In genomic region chr17:58325976-58326468, GRCh38 we compare ENCODE assay signal across 13 cellular contexts. TPM values are rescaled to one million over a fixed set of nuclear protein-coding genes. Genes with fewer than 3 reads are reported as not detected.
A peak's percentile ranks its signal among the peaks of the same experiment; 100 is the strongest.
DNase-seq lines count a peak whose midpoint lies in the region; ATAC-seq, FAIRE-seq and TF ChIP-seq lines count a peak whose summit lies in the region.
"Had no signal": no experiment of that assay in that cellular context is flagged by ENCODE, and none has a peak within 500 bp of the region (broad histone marks: within the 10 kb centered on the region; RNA-seq: fewer than 3 reads in every experiment).

No MANE protein-coding gene starts in this region.

- WGBS in right cardiac atrium, result 74% methylated on average over 11 of the region's 11 CpGs

- no peaks in the 10 kb centered on the region for H3K36me3 ChIP-seq in lower lobe of right lung
- H3K36me3 ChIP-seq: thoracic aorta had no signal

- no peaks in the 10 kb centered on the region for H3K4me1 ChIP-seq in right cardiac atrium (ENCODE audit: control insufficient read depth, insufficient read depth, low read length)
- peaks cover 21% of the 10 kb centered on the region for H3K4me1 ChIP-seq in lower lobe of right lung

- intact Hi-C loops in Right ventricle myocardium superior (cut with DNase I), result no loop called here
- intact Hi-C loops in right cardiac atrium (cut with DNase I), result no loop called here
- intact Hi-C loops in lower lobe of right lung (cut with DNase I), result no loop called here

- TF ChIP-seq CTCF in lower lobe of right lung (IDR thresholded peaks at IDR 0.05), result no peak

- no peaks in the 10 kb centered on the region for H3K27me3 ChIP-seq in right cardiac atrium (ENCODE audit: control insufficient read depth, insufficient read depth)
- no peaks in the 10 kb centered on the region for H3K27me3 ChIP-seq in lower lobe of right lung (ENCODE audit: low read depth)

- DNase-seq in Right ventricle myocardium superior, result peak; percentile 27
- DNase-seq in right cardiac atrium, result no peak
- DNase-seq in NOMO-1 (lab: John Stamatoyannopoulos, UW; ENCODE audit: unreplicated experiment in 2 of 2), result peak; percentile 65 to 70
- DNase-seq in stimulated activated naive CD8-positive, alpha-beta T cell treated with anti-CD3 and anti-CD28 coated beads, Interleukin-15, amount 100 ng/mL, for 72 hours, result peak; percentile 47 to 68
- no peak for DNase-seq in LoVo (ENCODE audit: low spot score)
- DNase-seq in lower lobe of right lung, result no peak
- no peak for DNase-seq in frontal cortex (ENCODE audit: low spot score in 2 of 2)
- DNase-seq: cortex of kidney, heart right ventricle, NCI-H1417 treated with DMSO at 0.1 percent for 48 hours had no signal

- H3K4me3 Mint-ChIP-seq in stimulated activated naive CD8-positive, alpha-beta T cell treated with anti-CD3 and anti-CD28 coated beads, Interleukin-15, amount 100 ng/mL, for 72 hours, result peak overlapping the region; percentile 46 to 80

- H3K27ac Mint-ChIP-seq in stimulated activated naive CD8-positive, alpha-beta T cell treated with anti-CD3 and anti-CD28 coated beads, Interleukin-15, amount 100 ng/mL, for 72 hours, result peak overlapping the region; percentile 55 to 98

- H3K27me3 Mint-ChIP-seq in stimulated activated naive CD8-positive, alpha-beta T cell treated with anti-CD3 and anti-CD28 coated beads, Interleukin-15, amount 100 ng/mL, for 72 hours, result no peaks in the 10 kb centered on the region

- no peak overlapping the region for H3K27ac ChIP-seq in right cardiac atrium (ENCODE audit: low read length)
- H3K27ac ChIP-seq in cingulate gyrus (ENCODE audit: low read depth, low read length), result peak overlapping the region; percentile 47
- no peak overlapping the region for H3K27ac ChIP-seq in lower lobe of right lung
- H3K27ac ChIP-seq: heart right ventricle, RWPE1, thoracic aorta had no signal

- H3K4me3 ChIP-seq in right cardiac atrium (ENCODE audit: low read length) (no peak overlapping the region), lower lobe of right lung (no peak overlapping the region)
- H3K4me3 ChIP-seq: heart right ventricle had no signal

- no peak for FAIRE-seq in frontal cortex (lab: Jason Lieb, UNC)

- no peaks in the 10 kb centered on the region for H3K9me3 ChIP-seq in right cardiac atrium (ENCODE audit: control insufficient read depth, low read length)
- no peaks in the 10 kb centered on the region for H3K9me3 ChIP-seq in lower lobe of right lung
- H3K9me3 ChIP-seq: heart right ventricle, thoracic aorta had no signal

- peaks cover 77% of the 10 kb centered on the region for H3K4me1 Mint-ChIP-seq in stimulated activated naive CD8-positive, alpha-beta T cell treated with anti-CD3 and anti-CD28 coated beads, Interleukin-15, amount 100 ng/mL, for 72 hours

- no peaks in the 10 kb centered on the region for H3K9me3 Mint-ChIP-seq in stimulated activated naive CD8-positive, alpha-beta T cell treated with anti-CD3 and anti-CD28 coated beads, Interleukin-15, amount 100 ng/mL, for 72 hours

- ATAC-seq in Right ventricle myocardium superior (ENCODE audit: poor library complexity) (no peak), right cardiac atrium (no peak), lower lobe of right lung (no peak)
- ATAC-seq in stimulated activated naive CD8-positive, alpha-beta T cell treated with anti-CD3 and anti-CD28 coated beads, Interleukin-15, amount 100 ng/mL, for 72 hours, result no peak
- ATAC-seq: heart right ventricle had no signal

RNA-seq across cellular contexts. Expression of gene TSPOAP1, which starts 2.6 kb away (rescaled TPM):
- total RNA-seq in Right ventricle myocardium superior (13.6 TPM), right cardiac atrium (10 to 100 TPM in 3 of 4 donors, 1 to 10 TPM in 1; 7.0 to 21.5 (median 19.2) TPM), lower lobe of right lung (20.2 TPM), frontal cortex (31.0 TPM)
- polyA plus RNA-seq in right cardiac atrium, result 13.0 TPM

RNA-seq across cellular contexts. Expression of gene SUPT4H1, which starts 26.0 kb away (rescaled TPM):
- total RNA-seq in Right ventricle myocardium superior, result 59.2 TPM
- total RNA-seq in right cardiac atrium, result 10 to 100 TPM; 51.9 to 65.6 (median 61.6) TPM
- polyA plus RNA-seq in right cardiac atrium, result 69.3 TPM
- total RNA-seq in lower lobe of right lung, result 82.4 TPM
- total RNA-seq in frontal cortex, result 35.1 TPM

RNA-seq across cellular contexts. Expression of gene MPO, which starts 45.3 kb away (rescaled TPM):
- total RNA-seq in Right ventricle myocardium superior (0.05 TPM), right cardiac atrium (under 1 TPM; 0.06 to 0.50 (median 0.23) TPM), lower lobe of right lung (1.1 TPM), frontal cortex (1.2 TPM)
- 0.07 TPM for polyA plus RNA-seq in right cardiac atrium

Comparison
In these comparisons a context has a peak if more than half of its experiments do, and no peak if none do; other contexts are left out.
1. DNase-seq: peak in Right ventricle myocardium superior (single experiment), NOMO-1 (2 of 2) and stimulated activated naive CD8-positive, alpha-beta T cell treated with anti-CD3 and anti-CD28 coated beads, Interleukin-15, amount 100 ng/mL, for 72 hours (2 of 2); none in right cardiac atrium (0 of 3), LoVo (single experiment), lower lobe of right lung (single experiment) and frontal cortex (0 of 2).